ENCODE assay signal across 32 cellular contexts in the genomic region with DNA sequence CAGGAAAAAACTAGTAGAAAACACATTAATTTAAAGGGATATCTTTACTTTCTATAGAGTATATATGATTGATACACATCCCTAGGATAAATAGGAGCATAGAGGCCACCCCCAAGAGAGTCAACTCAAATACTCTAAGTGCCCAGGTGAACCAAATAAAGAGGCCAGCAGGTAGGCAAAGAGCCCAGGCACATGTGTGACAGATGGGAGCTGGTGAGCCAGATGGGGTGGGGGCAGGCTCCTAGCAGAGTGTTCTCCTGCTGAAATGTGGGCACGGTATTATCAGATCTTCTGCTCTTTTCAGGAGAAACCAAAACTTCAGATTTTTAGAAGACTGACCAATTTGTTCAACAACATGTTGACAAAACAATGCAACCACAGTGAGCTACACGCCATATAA.
"Had no signal": no experiment of that assay in that cellular context is flagged by ENCODE, and none has a peak within 500 bp of the region (broad histone marks: within the 10 kb centered on the region; RNA-seq: fewer than 3 reads in every experiment).

No MANE protein-coding gene starts in this region.

- H3K4me1 Mint-ChIP-seq: activated CD4-positive, alpha-beta T cell treated with anti-CD3 and anti-CD28 coated beads for 36 hours; activated CD4-positive, alpha-beta T cell treated with anti-CD3 and anti-CD28 coated beads, Interleukin-2, amount 10 ng/mL, durations not matched to agents 24 days and 14 days; activated CD8-positive, alpha-beta memory T cell treated with anti-CD3 and anti-CD28 coated beads, Interleukin-2, amount 10 ng/mL, durations not matched to agents 7 days and 5 days; activated naive CD4-positive, alpha-beta T cell treated with anti-CD3 and anti-CD28 coated beads, Interleukin-2, amount 50 U/mL, for 24 hours; activated naive CD8-positive, alpha-beta T cell treated with anti-CD3 and anti-CD28 coated beads for 36 hours; activated naive CD8-positive, alpha-beta T cell treated with anti-CD3 and anti-CD28 coated beads, Interleukin-2, amount 50 U/mL, for 24 hours had no signal

- H3K4me3 Mint-ChIP-seq: activated CD4-positive, alpha-beta memory T cell treated with anti-CD3 and anti-CD28 coated beads for 36 hours; activated CD4-positive, alpha-beta T cell treated with anti-CD3 and anti-CD28 coated beads for 36 hours; activated CD4-positive, alpha-beta T cell treated with anti-CD3 and anti-CD28 coated beads, Interleukin-2, amount 10 ng/mL, durations not matched to agents 24 days and 14 days; activated CD8-positive, alpha-beta memory T cell treated with anti-CD3 and anti-CD28 coated beads, Interleukin-2, amount 10 ng/mL, durations not matched to agents 7 days and 5 days; activated CD8-positive, alpha-beta T cell treated with anti-CD3 and anti-CD28 coated beads, Interleukin-2, amount 10 ng/mL, durations not matched to agents 7 days and 5 days; activated naive CD4-positive, alpha-beta T cell treated with anti-CD3 and anti-CD28 coated beads for 36 hours; activated naive CD4-positive, alpha-beta T cell treated with anti-CD3 and anti-CD28 coated beads, Interleukin-2, amount 50 U/mL, for 24 hours; activated naive CD8-positive, alpha-beta T cell treated with anti-CD3 and anti-CD28 coated beads for 36 hours; activated naive CD8-positive, alpha-beta T cell treated with anti-CD3 and anti-CD28 coated beads, Interleukin-2, amount 50 U/mL, for 24 hours; activated T-helper 1 cell treated with anti-CD3 and anti-CD28 coated beads, Interleukin-12 subunit alpha, Interleukin-12 subunit beta, Interleukin-2, Interleukin-4 antibody, amounts not matched to agents 30 ng/mL and 10 ng/mL and 1 ng/mL, durations not matched to agents 14 hours and 24 hours and 36 hours; effector memory CD8-positive, alpha-beta T cell; T-helper 2 cell treated with Interferon-gamma antibody and Interleukin-4, amounts not matched to agents 5 μg/mL and 100 μg/mL, for 36 hours had no signal

- H3K27me3 Mint-ChIP-seq: activated CD4-positive, alpha-beta memory T cell treated with anti-CD3 and anti-CD28 coated beads for 36 hours; activated CD4-positive, alpha-beta T cell treated with anti-CD3 and anti-CD28 coated beads, Interleukin-2, amount 10 ng/mL, durations not matched to agents 24 days and 14 days; activated CD8-positive, alpha-beta memory T cell treated with anti-CD3 and anti-CD28 coated beads, Interleukin-2, amount 10 ng/mL, durations not matched to agents 7 days and 5 days; activated naive CD8-positive, alpha-beta T cell treated with anti-CD3 and anti-CD28 coated beads for 36 hours; activated naive CD8-positive, alpha-beta T cell treated with anti-CD3 and anti-CD28 coated beads, Interleukin-2, amount 50 U/mL, for 24 hours; effector memory CD8-positive, alpha-beta T cell had no signal

- ATAC-seq: activated CD4-positive, alpha-beta T cell treated with anti-CD3 and anti-CD28 coated beads for 36 hours; activated CD8-positive, alpha-beta memory T cell treated with anti-CD3 and anti-CD28 coated beads, Interleukin-2, amount 10 ng/mL, durations not matched to agents 7 days and 5 days; activated CD8-positive, alpha-beta T cell treated with anti-CD3 and anti-CD28 coated beads, Interleukin-2, amount 10 ng/mL, durations not matched to agents 7 days and 5 days; activated naive CD8-positive, alpha-beta T cell treated with anti-CD3 and anti-CD28 coated beads, Interleukin-2, amount 50 U/mL, for 24 hours; body of pancreas; effector memory CD8-positive, alpha-beta T cell; foreskin keratinocyte; gastrocnemius medialis; heart left ventricle had no signal

- H3K27ac Mint-ChIP-seq: activated CD4-positive, alpha-beta memory T cell treated with anti-CD3 and anti-CD28 coated beads for 36 hours; activated CD4-positive, alpha-beta T cell treated with anti-CD3 and anti-CD28 coated beads for 36 hours; activated CD4-positive, alpha-beta T cell treated with anti-CD3 and anti-CD28 coated beads, Interleukin-2, amount 10 ng/mL, durations not matched to agents 24 days and 14 days; activated CD8-positive, alpha-beta memory T cell treated with anti-CD3 and anti-CD28 coated beads, Interleukin-2, amount 10 ng/mL, durations not matched to agents 7 days and 5 days; activated CD8-positive, alpha-beta T cell treated with anti-CD3 and anti-CD28 coated beads, Interleukin-2, amount 10 ng/mL, durations not matched to agents 7 days and 5 days; activated naive CD4-positive, alpha-beta T cell treated with anti-CD3 and anti-CD28 coated beads for 36 hours; activated naive CD4-positive, alpha-beta T cell treated with anti-CD3 and anti-CD28 coated beads, Interleukin-2, amount 50 U/mL, for 24 hours; activated naive CD8-positive, alpha-beta T cell treated with anti-CD3 and anti-CD28 coated beads for 36 hours; activated naive CD8-positive, alpha-beta T cell treated with anti-CD3 and anti-CD28 coated beads, Interleukin-2, amount 50 U/mL, for 24 hours; activated T-helper 1 cell treated with anti-CD3 and anti-CD28 coated beads, Interleukin-12 subunit alpha, Interleukin-12 subunit beta, Interleukin-2, Interleukin-4 antibody, amounts not matched to agents 30 ng/mL and 10 ng/mL and 1 ng/mL, durations not matched to agents 14 hours and 24 hours and 36 hours; activated T-helper 2 cell treated with anti-CD3 and anti-CD28 coated beads, Interferon-gamma antibody, Interleukin-2, Interleukin-4, amounts not matched to agents 10 μg/mL and 5 μg/mL and 100 μg/mL, durations not matched to agents 14 hours and 24 hours and 36 hours; effector memory CD8-positive, alpha-beta T cell; T-helper 2 cell treated with Interferon-gamma antibody and Interleukin-4, amounts not matched to agents 5 μg/mL and 100 μg/mL, for 36 hours had no signal

- H3K9me3 Mint-ChIP-seq: activated CD4-positive, alpha-beta memory T cell treated with anti-CD3 and anti-CD28 coated beads for 36 hours; activated CD4-positive, alpha-beta T cell treated with anti-CD3 and anti-CD28 coated beads, Interleukin-2, amount 10 ng/mL, durations not matched to agents 24 days and 14 days; activated naive CD4-positive, alpha-beta T cell treated with anti-CD3 and anti-CD28 coated beads for 36 hours; activated naive CD4-positive, alpha-beta T cell treated with anti-CD3 and anti-CD28 coated beads, Interleukin-2, amount 50 U/mL, for 24 hours; activated naive CD8-positive, alpha-beta T cell treated with anti-CD3 and anti-CD28 coated beads for 36 hours; activated naive CD8-positive, alpha-beta T cell treated with anti-CD3 and anti-CD28 coated beads, Interleukin-2, amount 50 U/mL, for 24 hours; activated T-helper 1 cell treated with anti-CD3 and anti-CD28 coated beads, Interleukin-12 subunit alpha, Interleukin-12 subunit beta, Interleukin-2, Interleukin-4 antibody, amounts not matched to agents 30 ng/mL and 10 ng/mL and 1 ng/mL, durations not matched to agents 14 hours and 24 hours and 36 hours; activated T-helper 2 cell treated with anti-CD3 and anti-CD28 coated beads, Interferon-gamma antibody, Interleukin-2, Interleukin-4, amounts not matched to agents 10 μg/mL and 5 μg/mL and 100 μg/mL, durations not matched to agents 14 hours and 24 hours and 36 hours; T-helper 2 cell treated with Interferon-gamma antibody and Interleukin-4, amounts not matched to agents 5 μg/mL and 100 μg/mL, for 36 hours had no signal

- DNase-seq: activated CD4-positive, alpha-beta memory T cell treated with anti-CD3 and anti-CD28 coated beads for 36 hours; activated CD4-positive, alpha-beta T cell treated with anti-CD3 and anti-CD28 coated beads for 36 hours; activated CD4-positive, alpha-beta T cell treated with anti-CD3 and anti-CD28 coated beads, Interleukin-2, amount 10 ng/mL, durations not matched to agents 24 days and 14 days; activated CD4-positive, CD25-positive, alpha-beta regulatory T cell; activated CD4-positive, CD25-positive, alpha-beta regulatory T cell treated with anti-CD3 and anti-CD28 coated beads, Interleukin-2, amount 50 U/mL, for 72 hours; activated CD8-positive, alpha-beta memory T cell treated with anti-CD3 and anti-CD28 coated beads, Interleukin-2, amount 10 ng/mL, durations not matched to agents 7 days and 5 days; activated CD8-positive, alpha-beta memory T cell treated with anti-CD3 and anti-CD28 coated beads, Interleukin-2, amount 50 U/mL, for 4 hours; activated CD8-positive, alpha-beta T cell treated with anti-CD3 and anti-CD28 coated beads, Interleukin-2, amount 10 ng/mL, durations not matched to agents 7 days and 5 days; activated effector memory CD4-positive, alpha-beta T cell treated with anti-CD3 and anti-CD28 coated beads, Interleukin-2, amount 50 U/mL, for 16 hours; activated naive CD4-positive, alpha-beta T cell treated with anti-CD3 and anti-CD28 coated beads for 36 hours; activated naive CD8-positive, alpha-beta T cell treated with anti-CD3 and anti-CD28 coated beads for 36 hours; activated naive CD8-positive, alpha-beta T cell treated with anti-CD3 and anti-CD28 coated beads, Interleukin-2, amount 50 U/mL, for 24 hours; activated T-cell treated with anti-CD3 and anti-CD28 coated beads, Interleukin-2, amount 50 U/mL, for 1 hour; activated T-cell treated with anti-CD3 and anti-CD28 coated beads, Interleukin-2, amount 50 U/mL, for 48 hours; adrenal gland; aorta; body of pancreas; caudate nucleus; cortex of kidney; dermis blood vessel endothelial cell; effector CD4-positive, alpha-beta T cell; effector memory CD8-positive, alpha-beta T cell; erythroblast; foreskin keratinocyte; gastrocnemius medialis; glutamatergic neuron; heart left ventricle; T1000 had no signal

- H3K36me3 Mint-ChIP-seq: activated CD4-positive, alpha-beta memory T cell treated with anti-CD3 and anti-CD28 coated beads for 36 hours; activated CD8-positive, alpha-beta memory T cell treated with anti-CD3 and anti-CD28 coated beads, Interleukin-2, amount 10 ng/mL, durations not matched to agents 7 days and 5 days; activated naive CD4-positive, alpha-beta T cell treated with anti-CD3 and anti-CD28 coated beads, Interleukin-2, amount 50 U/mL, for 24 hours; activated naive CD8-positive, alpha-beta T cell treated with anti-CD3 and anti-CD28 coated beads for 36 hours had no signal
